In the genomic region with DNA sequence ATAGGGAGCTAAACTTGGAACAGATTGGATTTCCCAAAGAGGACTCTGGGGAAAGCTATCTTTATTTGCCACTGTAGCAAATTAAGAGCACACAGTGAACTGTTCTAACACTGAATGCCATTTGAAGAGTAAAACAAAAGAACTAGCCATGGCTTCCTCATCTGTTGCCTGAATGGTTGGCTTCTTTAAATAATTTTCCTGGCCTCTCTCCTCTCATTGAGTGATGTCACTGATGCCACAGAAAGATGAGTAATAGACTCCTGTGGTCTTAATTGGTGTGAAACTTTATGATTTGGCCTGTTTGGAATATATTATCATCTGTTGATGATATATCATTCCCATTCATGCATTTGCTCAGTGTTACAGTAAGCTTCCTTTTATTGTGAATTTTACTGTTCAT, we compare ENCODE assay signal across 13 cellular contexts. TPM values are rescaled to one million over a fixed set of nuclear protein-coding genes. Genes with fewer than 3 reads are reported as not detected.
DNase-seq lines count a peak whose midpoint lies in the region; ATAC-seq and TF ChIP-seq lines count a peak whose summit lies in the region.
"Had no signal": no experiment of that assay in that cellular context is flagged by ENCODE, and none has a peak within 500 bp of the region (broad histone marks: within the 10 kb centered on the region; RNA-seq: fewer than 3 reads in every experiment).

No MANE protein-coding gene starts in this region.

- H3K27ac Mint-ChIP-seq in brain (peak overlapping the region in 3 of 5 experiments; percentile 60 to 72 (median 64)), natural killer cell (no peak overlapping the region)

- no peaks in the 10 kb centered on the region for H3K27me3 ChIP-seq in aorta (ENCODE audit: control insufficient read depth in 1 of 2, insufficient read depth in 2 of 2, low read length in 1 of 2)
- H3K27me3 ChIP-seq: upper lobe of right lung had no signal

- peak in 2 of 3 donors; percentile 35 to 54 for ATAC-seq in natural killer cell
- ATAC-seq in aorta (ENCODE audit: low FRiP score), result no peak
- ATAC-seq: upper lobe of right lung had no signal

- TF ChIP-seq CTCF in brain (conservative IDR thresholded peaks at IDR 0.05), result no peak
- no peak for TF ChIP-seq CTCF in natural killer cell (IDR thresholded peaks at IDR 0.05)

- H3K4me1 Mint-ChIP-seq in brain (peaks cover 90% of the 10 kb centered on the region), natural killer cell (peaks cover 67 to 69% of the 10 kb centered on the region in 2 donors)

- peak; percentile 16 for DNase-seq in DMS 273 (lab: John Stamatoyannopoulos, UW; ENCODE audit: unreplicated experiment)
- no peak for DNase-seq in DMS 273 treated with DMSO at 0.1 percent for 48 hours (lab: John Stamatoyannopoulos, UW)
- DNase-seq in M059J (ENCODE audit: low read depth), result peak; percentile 71
- no peak for DNase-seq in natural killer cell
- no peak for DNase-seq in NCI-H1694 (lab: John Stamatoyannopoulos, UW)
- DNase-seq in NCI-H2196 (lab: John Stamatoyannopoulos, UW; ENCODE audit: unreplicated experiment), result no peak
- DNase-seq in aorta, result no peak
- DNase-seq: stimulated activated CD4-positive, alpha-beta T cell treated with anti-CD3 and anti-CD28 coated beads, Interleukin-4, amount 100 ng/mL, for 1 hour; upper lobe of right lung had no signal

- H3K36me3 ChIP-seq in aorta (ENCODE audit: control insufficient read depth in 1 of 2, insufficient read depth in 2 of 2, low read length in 1 of 2), result no peaks in the 10 kb centered on the region
- H3K36me3 ChIP-seq: upper lobe of right lung had no signal

- no peak overlapping the region for H3K27ac ChIP-seq in aorta (ENCODE audit: low read depth in 1 of 2, low read length in 2 of 2)
- H3K27ac ChIP-seq: 22Rv1, KMS-11, upper lobe of right lung had no signal

- H3K4me3 ChIP-seq in aorta (ENCODE audit: low read length in 2 of 2), result no peak overlapping the region
- H3K4me3 ChIP-seq: upper lobe of right lung had no signal

- no peaks in the 10 kb centered on the region for H3K27me3 Mint-ChIP-seq in brain
- H3K27me3 Mint-ChIP-seq in natural killer cell (ENCODE audit: low read depth in 2 of 2), result no peaks in the 10 kb centered on the region

- H3K36me3 Mint-ChIP-seq in brain, result peaks cover 5% of the 10 kb centered on the region
- no peaks in the 10 kb centered on the region for H3K36me3 Mint-ChIP-seq in natural killer cell

- no peaks in the 10 kb centered on the region for H3K9me3 Mint-ChIP-seq in brain
- H3K9me3 Mint-ChIP-seq in natural killer cell, result no peaks in the 10 kb centered on the region
- H3K9me3 Mint-ChIP-seq: nephron had no signal

- H3K4me3 Mint-ChIP-seq in brain (peak overlapping the region in 1 of 5 experiments; percentile 29), natural killer cell (no peak overlapping the region)

- intact Hi-C loops in natural killer cell (cut with micrococcal nuclease) (no loop called here), aorta (cut with DNase I) (no loop called here)

- H3K4me1 ChIP-seq in aorta (ENCODE audit: control insufficient read depth in 1 of 2, insufficient read depth in 2 of 2, low read length in 2 of 2), result peaks cover 0 to 10% of the 10 kb centered on the region in 2 donors

- H3K9me3 ChIP-seq in aorta (ENCODE audit: control insufficient read depth, low read length), result no peaks in the 10 kb centered on the region
- H3K9me3 ChIP-seq: upper lobe of right lung had no signal

RNA-seq across cellular contexts. Expression of a gene that starts 42.5 kb away (rescaled TPM):
- total RNA-seq in M059J (2014; rRNA removed; shearing (Covaris generic)), result 7.9 and 13.3 TPM in 2 replicates
- polyA plus RNA-seq in brain (ENCODE audit: insufficient read depth, low read depth, low replicate concordance) (15.6 TPM), aorta (10 to 100 TPM in 1 of 2 donors, 1 to 10 TPM in 1; 6.6 to 15.1 TPM)
- total RNA-seq in natural killer cell (10 to 100 TPM; 55.5 to 66.7 (median 62.2) TPM), aorta (10 to 100 TPM; 27.5 to 35.0 TPM)

Comparison
In these comparisons a context has a peak if more than half of its experiments do, and no peak if none do; other contexts are left out.
1. DNase-seq: peak in DMS 273 (single experiment) and M059J (single experiment); none in DMS 273 treated with DMSO at 0.1 percent for 48 hours (single experiment), natural killer cell (single experiment), NCI-H1694 (single experiment), NCI-H2196 (single experiment) and aorta (0 of 2).
2. H3K27ac Mint-ChIP-seq: peak in brain (3 of 5); none in natural killer cell (0 of 2).